ENCODE assay signal across 14 cellular contexts in the genomic region with DNA sequence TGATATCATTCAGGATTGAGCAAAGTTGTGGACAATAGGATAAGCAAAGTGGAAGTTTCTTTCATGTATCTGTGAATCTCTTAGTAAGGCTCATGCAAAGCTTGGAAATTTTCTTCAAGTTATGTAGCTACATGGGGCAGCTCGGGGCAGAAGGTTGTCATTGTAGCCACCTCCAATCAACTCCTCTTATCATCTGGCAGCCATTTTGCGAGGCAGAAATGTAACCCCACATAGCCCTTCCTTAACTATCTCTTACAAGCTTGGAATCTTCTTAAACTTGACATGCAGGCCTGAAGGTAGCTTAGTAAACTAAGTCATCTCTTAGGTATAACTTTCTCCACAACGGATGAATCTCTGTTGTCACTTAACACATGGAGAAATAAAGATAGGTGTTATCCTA.
DNase-seq lines count a peak whose midpoint lies in the region; ATAC-seq and TF ChIP-seq lines count a peak whose summit lies in the region.
"Had no signal": no experiment of that assay in that cellular context is flagged by ENCODE, and none has a peak within 500 bp of the region (broad histone marks: within the 10 kb centered on the region; RNA-seq: fewer than 3 reads in every experiment).

No MANE protein-coding gene starts in this region.

- H3K4me3 Mint-ChIP-seq in neural progenitor cell (no peak overlapping the region), progenitor cell of endocrine pancreas (ENCODE audit: low read depth) (no peak overlapping the region), immature natural killer cell (no peak overlapping the region)
- H3K4me3 Mint-ChIP-seq: CD4-positive, alpha-beta memory T cell; H9 had no signal

- H3K27me3 ChIP-seq in hepatocyte: no peaks in the 10 kb centered on the region
- no peaks in the 10 kb centered on the region for H3K27me3 ChIP-seq in neural progenitor cell

- WGBS in hepatocyte (ENCODE audit: low lambda C conversion rate, missing lambda C conversion rate): 60% methylated on average over 3 of the region's 3 CpGs

- DNase-seq in hepatocyte (ENCODE audit: low spot score) (no peak), neural progenitor cell (ENCODE audit: low spot score) (no peak), progenitor cell of endocrine pancreas (ENCODE audit: low spot score, unreplicated experiment) (no peak), NCI-H2227 (lab: John Stamatoyannopoulos, UW; ENCODE audit: unreplicated experiment) (no peak), immature natural killer cell (no peak)
- DNase-seq: C1 segment of cervical spinal cord; CD4-positive, alpha-beta memory T cell; COR-L47; DMS153; DND-41; GM23248; H9 had no signal

- H3K36me3 ChIP-seq in hepatocyte (replicated peaks; ENCODE audit: insufficient read depth, low read depth) (no peaks in the 10 kb centered on the region), neural progenitor cell (no peaks in the 10 kb centered on the region)

- H3K4me2 ChIP-seq in hepatocyte: no peak overlapping the region
- H3K4me2 ChIP-seq in neural progenitor cell: no peak overlapping the region

- TF ChIP-seq CTCF in hepatocyte (IDR thresholded peaks at IDR 0.05; ENCODE audit: poor library complexity): no peak
- TF ChIP-seq CTCF in neural progenitor cell (IDR thresholded peaks at IDR 0.05): no peak
- TF ChIP-seq CTCF in progenitor cell of endocrine pancreas (IDR thresholded peaks at IDR 0.05; ENCODE audit: unreplicated experiment): no peak

- peaks cover 51% of the 10 kb centered on the region for H3K4me1 ChIP-seq in hepatocyte (ENCODE audit: insufficient read depth)
- peaks cover 34% of the 10 kb centered on the region for H3K4me1 ChIP-seq in neural progenitor cell

- no peaks in the 10 kb centered on the region for H3K9me2 ChIP-seq in hepatocyte (replicated peaks; ENCODE audit: insufficient read depth)

- H3K9me3 Mint-ChIP-seq in neural progenitor cell (no peaks in the 10 kb centered on the region), progenitor cell of endocrine pancreas (ENCODE audit: low read depth) (peaks cover 3% of the 10 kb centered on the region), immature natural killer cell (peaks cover 8 to 47% (median 19%) of the 10 kb centered on the region in 6 donors)

- no peaks in the 10 kb centered on the region for H3K36me3 Mint-ChIP-seq in neural progenitor cell
- peaks cover 1% of the 10 kb centered on the region for H3K36me3 Mint-ChIP-seq in progenitor cell of endocrine pancreas (ENCODE audit: insufficient read depth)
- no peaks in the 10 kb centered on the region for H3K36me3 Mint-ChIP-seq in immature natural killer cell
- H3K36me3 Mint-ChIP-seq: CD4-positive, alpha-beta memory T cell had no signal

- H3K27ac Mint-ChIP-seq in neural progenitor cell (no peak overlapping the region), progenitor cell of endocrine pancreas (peak overlapping the region; percentile 42), immature natural killer cell (no peak overlapping the region)
- H3K27ac Mint-ChIP-seq: CD4-positive, alpha-beta memory T cell; H9 had no signal

- no peaks in the 10 kb centered on the region for H3K79me2 ChIP-seq in hepatocyte
- no peaks in the 10 kb centered on the region for H3K79me2 ChIP-seq in neural progenitor cell (ENCODE audit: low read depth)

- peak overlapping the region; percentile 87 for H3K27ac ChIP-seq in hepatocyte
- no peak overlapping the region for H3K27ac ChIP-seq in neural progenitor cell
- H3K27ac ChIP-seq: GM23248 had no signal

- H3K4me1 Mint-ChIP-seq in neural progenitor cell (peaks cover 17% of the 10 kb centered on the region), progenitor cell of endocrine pancreas (ENCODE audit: low read depth) (peaks cover 59% of the 10 kb centered on the region), immature natural killer cell (no peaks in the 10 kb centered on the region)
- H3K4me1 Mint-ChIP-seq: CD4-positive, alpha-beta memory T cell had no signal

- peak overlapping the region; percentile 13 for H2AFZ ChIP-seq in hepatocyte
- peak overlapping the region; percentile 23 for H2AFZ ChIP-seq in neural progenitor cell (replicated peaks)
- H2AFZ ChIP-seq: GM23248 had no signal

- H3K27me3 Mint-ChIP-seq in neural progenitor cell (ENCODE audit: insufficient read depth, low read depth): no peaks in the 10 kb centered on the region
- H3K27me3 Mint-ChIP-seq in progenitor cell of endocrine pancreas: no peaks in the 10 kb centered on the region
- H3K27me3 Mint-ChIP-seq in immature natural killer cell (ENCODE audit: low read depth in 3 of 3): no peaks in the 10 kb centered on the region
- H3K27me3 Mint-ChIP-seq: CD4-positive, alpha-beta memory T cell had no signal

- ATAC-seq in HG03159 (IDR thresholded peaks at IDR 0.05; ENCODE audit: unreplicated experiment): no peak
- ATAC-seq: HCT116 had no signal

- no peaks in the 10 kb centered on the region for H3K9me3 ChIP-seq in hepatocyte (ENCODE audit: low read depth)
- no peaks in the 10 kb centered on the region for H3K9me3 ChIP-seq in neural progenitor cell (ENCODE audit: low read depth)

- H3F3A ChIP-seq in neural progenitor cell (ENCODE audit: low read depth): no peaks in the 10 kb centered on the region

- H3K4me3 ChIP-seq in hepatocyte (no peak overlapping the region), neural progenitor cell (no peak overlapping the region)
- H3K4me3 ChIP-seq: GM23248 had no signal

- no peak overlapping the region for H3K9ac ChIP-seq in neural progenitor cell
- H3K9ac ChIP-seq: GM23248 had no signal

- H4K20me1 ChIP-seq in hepatocyte (ENCODE audit: insufficient read depth, poor library complexity, severe bottlenecking) (no peaks in the 10 kb centered on the region), neural progenitor cell (ENCODE audit: low read depth) (no peaks in the 10 kb centered on the region)
